In genomic region chr3:153162513-153163348, GRCh38 we compare ENCODE assay signal across 8 cellular contexts. TPM values are rescaled to one million over a fixed set of nuclear protein-coding genes. Genes with fewer than 3 reads are reported as not detected.
DNase-seq lines count a peak whose midpoint lies in the region; ATAC-seq lines count a peak whose summit lies in the region.

No MANE protein-coding gene starts in this region.

- DNase-seq in Caki2 (ENCODE audit: low read depth): peak; percentile 47
- peak; percentile 35 to 47 for DNase-seq in Kasumi-1 (lab: John Stamatoyannopoulos, UW)
- DNase-seq in activated CD4-positive, alpha-beta T cell treated with anti-CD3 and anti-CD28 coated beads, Interleukin-2, amount 50 U/mL, for 24 hours (ENCODE audit: low read depth in 1 of 2, low spot score in 1 of 2): peak; percentile 21 to 23
- peak; percentile 61 for DNase-seq in dermis blood vessel endothelial cell
- DNase-seq in lung microvascular endothelial cell (ENCODE audit: low read depth in 2 of 2): peak; percentile 45 to 56
- DNase-seq in stimulated activated CD8-positive, alpha-beta memory T cell treated with anti-CD3 and anti-CD28 coated beads, Interleukin-15, amount 100 ng/mL, for 1 hour (ENCODE audit: low read depth): peak; percentile 1
- no peak for DNase-seq in NCI-H1048 (lab: John Stamatoyannopoulos, UW)

- in situ Hi-C loops in Caki2 (cut with HindIII; ENCODE audit: low pct_unique_long_range_greater_than_20kb, low sequenced_read_pairs): no loop called here

- ATAC-seq in GM21529 (IDR thresholded peaks at IDR 0.05; ENCODE audit: unreplicated experiment): peak; percentile 5

RNA-seq across cellular contexts. Expression of gene RAP2B, which starts 0.7 kb away (rescaled TPM):
- 29.6 and 34.4 TPM in 2 replicates for total RNA-seq in Caki2 (2014; rRNA removed; shearing (Covaris generic); ENCODE audit: low replicate concordance)
- total RNA-seq in dermis blood vessel endothelial cell (21.2 and 24.0 TPM in 2 replicates), lung microvascular endothelial cell (12.5 and 16.1 TPM in 2 replicates)
